ENCODE assay signal across 12 cellular contexts in the genomic region with DNA sequence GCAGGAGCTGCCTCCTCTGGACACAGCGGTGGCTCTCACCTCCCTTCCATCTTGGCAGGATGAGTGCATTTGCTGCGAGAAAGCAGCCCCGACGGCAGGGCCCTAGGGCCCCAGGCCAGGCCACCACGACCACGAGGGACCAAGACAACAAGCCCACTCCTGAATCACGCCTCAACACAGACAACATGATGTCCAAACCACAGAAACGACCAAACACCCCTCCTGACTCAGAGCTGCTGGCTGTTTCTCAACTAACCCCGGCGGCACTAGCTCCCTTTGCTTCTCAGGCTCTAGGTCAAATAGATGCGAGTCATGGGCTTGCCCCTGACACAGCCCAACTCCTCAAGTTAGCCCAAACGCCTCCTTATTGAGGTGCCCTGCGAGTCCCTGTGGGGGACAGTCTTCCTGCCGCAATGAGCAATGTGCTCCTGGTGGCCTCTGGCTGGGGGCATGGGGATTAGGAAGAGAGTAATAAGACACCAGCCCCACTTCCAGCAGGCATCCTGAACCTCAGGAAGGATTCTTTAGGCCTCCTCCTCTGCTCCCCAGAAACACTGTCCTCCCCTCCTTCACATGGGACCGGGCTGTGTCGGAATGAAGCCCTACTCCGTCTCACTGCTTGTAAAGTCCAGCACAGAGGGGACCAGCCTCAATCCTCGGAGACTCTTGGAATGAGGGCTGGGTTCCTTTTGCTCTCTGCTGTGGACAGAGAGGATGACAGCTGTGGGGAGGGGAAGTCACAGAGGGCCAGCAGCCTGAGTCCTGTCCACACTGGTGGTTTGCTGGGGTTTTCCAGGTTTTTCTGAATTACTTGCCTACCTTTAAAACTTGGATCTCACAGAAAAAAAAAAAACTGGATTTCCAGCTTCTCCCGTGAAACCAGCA. TPM values are rescaled to one million over a fixed set of nuclear protein-coding genes. Genes with fewer than 3 reads are reported as not detected.
DNase-seq lines count a peak whose midpoint lies in the region; ATAC-seq and TF ChIP-seq lines count a peak whose summit lies in the region.
"Had no signal": no experiment of that assay in that cellular context is flagged by ENCODE, and none has a peak within 500 bp of the region (broad histone marks: within the 10 kb centered on the region; RNA-seq: fewer than 3 reads in every experiment).

No MANE protein-coding gene starts in this region.

- POLR2A ChIA-PET in activated CD4-positive, alpha-beta memory T cell treated with anti-CD3 and anti-CD28 coated beads for 36 hours (lab: Charles Lee), result interaction anchor here (0.6 to 3.2 kb wide), 4 partner anchors 11 to 383 kb away, joined by 3 to 17 read pairs (median 4); no protein-coding TSS in a partner anchor
- POLR2A ChIA-PET in activated CD4-positive, alpha-beta memory T cell treated with anti-CD3 and anti-CD28 coated beads, Interleukin-2, amount 10 ng/mL, durations not matched to agents 7 days and 5 days (lab: Charles Lee), result interaction anchor here (4.1 kb wide), 1 partner anchor 7 kb away, joined by 27 read pairs; the partner anchor contains the start of genes ATF5 and NUP62

- no peak for TF ChIP-seq CTCF in fibroblast of lung (conservative IDR thresholded peaks at IDR 0.05 in 1 of 2, IDR thresholded peaks at IDR 0.05 in 1 of 2; ENCODE audit: low read depth in 1 of 2, low read length in 2 of 2)

- peaks cover 7% of the 10 kb centered on the region for H3K4me1 ChIP-seq in fibroblast of lung (ENCODE audit: control insufficient read depth, extremely low read depth, insufficient read depth, low read length)

- no peak overlapping the region for H2AFZ ChIP-seq in fibroblast of lung (ENCODE audit: low read length)

- H3K27ac Mint-ChIP-seq in activated CD4-positive, alpha-beta memory T cell treated with anti-CD3 and anti-CD28 coated beads for 36 hours, result peak overlapping the region; percentile 82
- no peak overlapping the region for H3K27ac Mint-ChIP-seq in activated CD4-positive, alpha-beta memory T cell treated with anti-CD3 and anti-CD28 coated beads, Interleukin-2, amount 10 ng/mL, durations not matched to agents 7 days and 5 days

- peaks cover 87% of the 10 kb centered on the region for H3K79me2 ChIP-seq in fibroblast of lung (ENCODE audit: control insufficient read depth, insufficient read depth, low read length)

- no peaks in the 10 kb centered on the region for H3K27me3 ChIP-seq in fibroblast of lung (ENCODE audit: control insufficient read depth, insufficient read depth, low read length)

- peak overlapping the region; percentile 56 for H3K27ac ChIP-seq in fibroblast of lung (ENCODE audit: insufficient read depth, low read length)

- peak overlapping the region; percentile 7 for H3K4me2 ChIP-seq in fibroblast of lung (ENCODE audit: extremely low read depth, insufficient read depth, low read length)

- H3K4me1 Mint-ChIP-seq in activated CD4-positive, alpha-beta memory T cell treated with anti-CD3 and anti-CD28 coated beads for 36 hours (ENCODE audit: low read depth), result peaks cover 65% of the 10 kb centered on the region
- H3K4me1 Mint-ChIP-seq in activated CD4-positive, alpha-beta memory T cell treated with anti-CD3 and anti-CD28 coated beads, Interleukin-2, amount 10 ng/mL, durations not matched to agents 7 days and 5 days, result peaks cover 57% of the 10 kb centered on the region

- no peak overlapping the region for H3K4me3 Mint-ChIP-seq in activated CD4-positive, alpha-beta memory T cell treated with anti-CD3 and anti-CD28 coated beads for 36 hours
- no peak overlapping the region for H3K4me3 Mint-ChIP-seq in activated CD4-positive, alpha-beta memory T cell treated with anti-CD3 and anti-CD28 coated beads, Interleukin-2, amount 10 ng/mL, durations not matched to agents 7 days and 5 days

- peak; percentile 53 for DNase-seq in activated CD4-positive, alpha-beta memory T cell treated with anti-CD3 and anti-CD28 coated beads for 36 hours
- DNase-seq in activated CD4-positive, alpha-beta memory T cell treated with anti-CD3 and anti-CD28 coated beads, Interleukin-2, amount 10 ng/mL, durations not matched to agents 7 days and 5 days, result no peak
- DNase-seq in RPMI7951 (ENCODE audit: low read depth), result peak; percentile 55
- peak; percentile 60 to 61 for DNase-seq in fibroblast of lung (ENCODE audit: low read depth in 2 of 2)
- peak; percentile 56 for DNase-seq in stimulated activated CD8-positive, alpha-beta memory T cell treated with anti-CD3 and anti-CD28 coated beads, Interleukin-4, amount 100 ng/mL, for 48 hours
- DNase-seq: NCI-H1092 treated with DMSO at 0.1 percent for 48 hours; stimulated activated naive CD4-positive, alpha-beta T cell treated with Interleukin-2 at 50 U/mL for 16 hours had no signal

- intact Hi-C loops in activated CD4-positive, alpha-beta memory T cell treated with anti-CD3 and anti-CD28 coated beads for 36 hours (cut with micrococcal nuclease), result no loop called here

- no peaks in the 10 kb centered on the region for H3K9me3 Mint-ChIP-seq in activated CD4-positive, alpha-beta memory T cell treated with anti-CD3 and anti-CD28 coated beads for 36 hours
- no peaks in the 10 kb centered on the region for H3K9me3 Mint-ChIP-seq in activated CD4-positive, alpha-beta memory T cell treated with anti-CD3 and anti-CD28 coated beads, Interleukin-2, amount 10 ng/mL, durations not matched to agents 7 days and 5 days

- H3K4me3 ChIP-seq in fibroblast of lung (replicated peaks in 1 of 4; ENCODE audit: control extremely low read depth in 1 of 4, insufficient read depth in 1 of 4, low read depth in 3 of 4, low read length in 4 of 4), result no peak overlapping the region

- no peaks in the 10 kb centered on the region for H3K9me3 ChIP-seq in fibroblast of lung (ENCODE audit: control insufficient read depth, insufficient read depth, low read depth, low read length)

- H3K36me3 Mint-ChIP-seq in activated CD4-positive, alpha-beta memory T cell treated with anti-CD3 and anti-CD28 coated beads for 36 hours, result peaks cover 62% of the 10 kb centered on the region
- H3K36me3 Mint-ChIP-seq in activated CD4-positive, alpha-beta memory T cell treated with anti-CD3 and anti-CD28 coated beads, Interleukin-2, amount 10 ng/mL, durations not matched to agents 7 days and 5 days (ENCODE audit: low read depth), result peaks cover 70% of the 10 kb centered on the region

- no peaks in the 10 kb centered on the region for H3K27me3 Mint-ChIP-seq in activated CD4-positive, alpha-beta memory T cell treated with anti-CD3 and anti-CD28 coated beads for 36 hours
- no peaks in the 10 kb centered on the region for H3K27me3 Mint-ChIP-seq in activated CD4-positive, alpha-beta memory T cell treated with anti-CD3 and anti-CD28 coated beads, Interleukin-2, amount 10 ng/mL, durations not matched to agents 7 days and 5 days

- no peaks in the 10 kb centered on the region for H4K20me1 ChIP-seq in fibroblast of lung (ENCODE audit: control insufficient read depth, extremely low read depth, insufficient read depth, low read length)

- ATAC-seq in GM19328 (IDR thresholded peaks at IDR 0.05; ENCODE audit: unreplicated experiment) (no peak), HG03439 (IDR thresholded peaks at IDR 0.05; ENCODE audit: unreplicated experiment) (no peak), GM21737 (IDR thresholded peaks at IDR 0.05; ENCODE audit: unreplicated experiment) (no peak)

- CTCF ChIA-PET in activated CD4-positive, alpha-beta memory T cell treated with anti-CD3 and anti-CD28 coated beads for 36 hours (lab: Charles Lee), result no interaction called here
- CTCF ChIA-PET in activated CD4-positive, alpha-beta memory T cell treated with anti-CD3 and anti-CD28 coated beads, Interleukin-2, amount 10 ng/mL, durations not matched to agents 7 days and 5 days (lab: Charles Lee), result no interaction called here

- peaks cover 23% of the 10 kb centered on the region for H3K36me3 ChIP-seq in fibroblast of lung (ENCODE audit: control insufficient read depth, insufficient read depth, low read length)

- H3K9ac ChIP-seq in fibroblast of lung (ENCODE audit: insufficient read depth, low read length), result no peak overlapping the region

RNA-seq across cellular contexts. Expression of gene ATF5, which starts 6.9 kb away (rescaled TPM):
- total RNA-seq in activated CD4-positive, alpha-beta memory T cell treated with anti-CD3 and anti-CD28 coated beads for 36 hours, result 10 to 100 TPM; 24.5 to 25.8 TPM
- total RNA-seq in activated CD4-positive, alpha-beta memory T cell treated with anti-CD3 and anti-CD28 coated beads, Interleukin-2, amount 10 ng/mL, durations not matched to agents 7 days and 5 days, result 10 to 100 TPM; 19.6 to 20.0 TPM
- 9.5 and 11.6 TPM in 2 replicates for total RNA-seq in RPMI7951 (2014; rRNA removed; shearing (Covaris generic))
- total RNA-seq in fibroblast of lung, result 7.9 and 8.5 TPM in 2 replicates
- polyA plus RNA-seq in fibroblast of lung, result 7.4 and 21.0 TPM in 2 replicates
- 26.1 and 64.1 TPM in 2 replicates for polyA plus RNA-seq in fibroblast of lung (2012)
- polyA minus RNA-seq in fibroblast of lung (ENCODE audit: low replicate concordance), result 4.9 and 8.3 TPM in 2 replicates

RNA-seq across cellular contexts. Expression of gene NUP62, which starts 7.2 kb away (rescaled TPM):
- total RNA-seq in activated CD4-positive, alpha-beta memory T cell treated with anti-CD3 and anti-CD28 coated beads for 36 hours, result 100 to 1,000 TPM; 160 to 171 TPM
- 100 to 1,000 TPM; 113 to 114 TPM for total RNA-seq in activated CD4-positive, alpha-beta memory T cell treated with anti-CD3 and anti-CD28 coated beads, Interleukin-2, amount 10 ng/mL, durations not matched to agents 7 days and 5 days
- 51.0 and 69.7 TPM in 2 replicates for total RNA-seq in RPMI7951 (2014; rRNA removed; shearing (Covaris generic))
- 14.9 and 20.8 TPM in 2 replicates for total RNA-seq in fibroblast of lung
- 8.9 and 17.0 TPM in 2 replicates for polyA plus RNA-seq in fibroblast of lung
- 29.1 and 45.2 TPM in 2 replicates for polyA plus RNA-seq in fibroblast of lung (2012)
- 30.1 and 57.1 TPM in 2 replicates for polyA minus RNA-seq in fibroblast of lung (ENCODE audit: low replicate concordance)

RNA-seq across cellular contexts. Expression of gene IL4I1, which starts 25.4 kb away (rescaled TPM):
- total RNA-seq in activated CD4-positive, alpha-beta memory T cell treated with anti-CD3 and anti-CD28 coated beads for 36 hours, result 100 to 1,000 TPM; 108 to 111 TPM
- 10 to 100 TPM; 25.7 to 26.4 TPM for total RNA-seq in activated CD4-positive, alpha-beta memory T cell treated with anti-CD3 and anti-CD28 coated beads, Interleukin-2, amount 10 ng/mL, durations not matched to agents 7 days and 5 days
- total RNA-seq in RPMI7951 (2014; rRNA removed; shearing (Covaris generic)), result 0.39 and 1.3 TPM in 2 replicates
- 1.2 and 1.5 TPM in 2 replicates for total RNA-seq in fibroblast of lung
- polyA plus RNA-seq in fibroblast of lung, result 0.09 and 0.21 TPM in 2 replicates
- polyA plus RNA-seq in fibroblast of lung (2012), result 0.52 and 0.58 TPM in 2 replicates
- 0.79 TPM in 1 of 2 replicates, not detected in the other for polyA minus RNA-seq in fibroblast of lung (ENCODE audit: low replicate concordance)

RNA-seq across cellular contexts. Expression of gene SIGLEC11, which starts 38.9 kb away (rescaled TPM):
- total RNA-seq in activated CD4-positive, alpha-beta memory T cell treated with anti-CD3 and anti-CD28 coated beads for 36 hours, result not detected
- not detected for total RNA-seq in activated CD4-positive, alpha-beta memory T cell treated with anti-CD3 and anti-CD28 coated beads, Interleukin-2, amount 10 ng/mL, durations not matched to agents 7 days and 5 days
- not detected in 2 replicates for total RNA-seq in RPMI7951 (2014; rRNA removed; shearing (Covaris generic))
- not detected in 2 replicates for total RNA-seq in fibroblast of lung
- not detected in 2 replicates for polyA plus RNA-seq in fibroblast of lung
- not detected in 2 replicates for polyA plus RNA-seq in fibroblast of lung (2012)
- polyA minus RNA-seq in fibroblast of lung (ENCODE audit: low replicate concordance), result not detected in 2 replicates
- total RNA-seq: pulmonary artery endothelial cell; T-helper 2 cell treated with Interferon-gamma antibody and Interleukin-4, amounts not matched to agents 100 ng/mL and 5 ng/mL, for 36 hours had no signal

RNA-seq across cellular contexts. Expression of gene TBC1D17, which starts 44.6 kb away (rescaled TPM):
- 10 to 100 TPM; 32.5 to 34.7 TPM for total RNA-seq in activated CD4-positive, alpha-beta memory T cell treated with anti-CD3 and anti-CD28 coated beads for 36 hours
- total RNA-seq in activated CD4-positive, alpha-beta memory T cell treated with anti-CD3 and anti-CD28 coated beads, Interleukin-2, amount 10 ng/mL, durations not matched to agents 7 days and 5 days, result 10 to 100 TPM; 42.3 to 47.6 TPM
- total RNA-seq in RPMI7951 (2014; rRNA removed; shearing (Covaris generic)), result 10.3 and 12.3 TPM in 2 replicates
- 10.0 and 19.5 TPM in 2 replicates for total RNA-seq in fibroblast of lung
- polyA plus RNA-seq in fibroblast of lung, result 32.5 and 34.2 TPM in 2 replicates
- polyA plus RNA-seq in fibroblast of lung (2012), result 42.3 and 47.1 TPM in 2 replicates
- polyA minus RNA-seq in fibroblast of lung (ENCODE audit: low replicate concordance), result 111 and 165 TPM in 2 replicates

Comparison
In these comparisons a context has a peak if more than half of its experiments do, and no peak if none do; other contexts are left out.
1. RNA of gene IL4I1, which starts 25.4 kb away (total RNA-seq): 108 to 111 TPM in activated CD4-positive, alpha-beta memory T cell treated with anti-CD3 and anti-CD28 coated beads for 36 hours and 25.7 to 26.4 TPM in activated CD4-positive, alpha-beta memory T cell treated with anti-CD3 and anti-CD28 coated beads, Interleukin-2, amount 10 ng/mL, durations not matched to agents 7 days and 5 days; 0.39 to 1.3 TPM in RPMI7951 and 1.2 to 1.5 TPM in fibroblast of lung; every median in the first group is over 10 times any median in the second.